Comparison of ENCODE assay signal across 8 cellular contexts in genomic region chr1:35769759-35770446, GRCh38. TPM values are rescaled to one million over a fixed set of nuclear protein-coding genes. Genes with fewer than 3 reads are reported as not detected.
A peak's percentile ranks its signal among the peaks of the same experiment; 100 is the strongest.
DNase-seq lines count a peak whose midpoint lies in the region; ATAC-seq, FAIRE-seq and TF ChIP-seq lines count a peak whose summit lies in the region.

Gene CLSPN, minus strand, starts transcription at chr1:35769978. Its CDS starts 108 bp downstream, at chr1:35769870.

- H3K36me3 ChIP-seq in adrenal gland (replicated peaks in 1 of 2) (no peaks in the 10 kb centered on the region), heart left ventricle (no peaks in the 10 kb centered on the region), upper lobe of right lung (no peaks in the 10 kb centered on the region)

- H3K4me1 ChIP-seq in adrenal gland (replicated peaks in 1 of 2) (peaks cover 0 to 6% of the 10 kb centered on the region in 2 donors), heart left ventricle (peaks cover 0 to 18% (median 4%) of the 10 kb centered on the region in 12 donors), upper lobe of right lung (peaks cover 6% of the 10 kb centered on the region)

- WGBS in adrenal gland, 4 donors: 0 to 1% (median 0%) methylated on average over 9 to 34 of the region's 34 CpGs
- 0 to 1% (median 1%) methylated on average over 23 to 34 of the region's 34 CpGs for WGBS in heart left ventricle, 4 donors

- no peaks in the 10 kb centered on the region for H3K36me3 Mint-ChIP-seq in T-cell

- POLR2A ChIA-PET in T-cell (lab: Charles Lee): interaction anchor here in 1 of 2 donors (1.5 kb wide), 1 partner anchor 10 kb away, joined by 7 read pairs; no protein-coding TSS in a partner anchor

- H3K4me3 Mint-ChIP-seq in T-cell: peak within 1 kb of the TSS; percentile 88 to 95 (median 91)

- intact Hi-C loops in adrenal gland (cut with DNase I) (loop anchor here (5.0 to 10.0 kb wide), 2 partner anchors 208 to 325 kb away; no protein-coding TSS in a partner anchor), heart left ventricle (cut with DNase I) (loop anchor here in 6 of 10 donors (1.0 to 10.0 kb wide), 8 partner anchors 38 to 318 kb away; partner anchors contain the start of genes AGO4 (in 1 of the 6), C1orf216 (in 1 of the 6) and PSMB2 (in 1 of the 6)), posterior cingulate gyrus (cut with DNase I) (loop anchor here (5.0 kb wide), 2 partner anchors 43 to 203 kb away; no protein-coding TSS in a partner anchor), upper lobe of right lung (cut with DNase I) (no loop called here)

- H3K27me3 ChIP-seq in adrenal gland (no peaks in the 10 kb centered on the region), heart left ventricle (no peaks in the 10 kb centered on the region), upper lobe of right lung (no peaks in the 10 kb centered on the region)

- CTCF ChIA-PET in T-cell (lab: Charles Lee): interaction anchor here (0.6 to 1.9 kb wide), 7 partner anchors 9 to 567 kb away, joined by 3 to 11 read pairs (median 4); partner anchors contain the start of gene AGO1 (in 1 of the 2)

- peak within 1 kb of the TSS in 4 of 5 donors; percentile 67 to 83 (median 79) for H3K27ac ChIP-seq in adrenal gland
- peak within 1 kb of the TSS in 11 of 12 donors; percentile 39 to 91 (median 77) for H3K27ac ChIP-seq in heart left ventricle
- peak within 1 kb of the TSS; percentile 68 for H3K27ac ChIP-seq in upper lobe of right lung

- TF ChIP-seq POLR2A in GM12891 (IDR thresholded peaks at IDR 0.05; ENCODE audit: low read depth, low read length) (peak; percentile 70), adrenal gland (IDR thresholded peaks at IDR 0.05) (peak in 1 of 2 donors; percentile 65), heart left ventricle (IDR thresholded peaks at IDR 0.05) (peak in 1 of 2 donors; percentile 31)

- no peaks in the 10 kb centered on the region for H3K9me3 ChIP-seq in adrenal gland (replicated peaks in 1 of 3)
- no peaks in the 10 kb centered on the region for H3K9me3 ChIP-seq in heart left ventricle
- H3K9me3 ChIP-seq in upper lobe of right lung: no peaks in the 10 kb centered on the region

- DNase-seq in GM12891 (ENCODE audit: insufficient read length, low spot score): peak; percentile 93
- peak; percentile 78 for DNase-seq in NCI-H1436 treated with DMSO at 0.1 percent for 48 hours (lab: John Stamatoyannopoulos, UW)
- peak; percentile 80 to 92 (median 88) for DNase-seq in T-cell
- peak; percentile 94 to 97 (median 96) for DNase-seq in adrenal gland
- peak; percentile 95 to 96 (median 96) for DNase-seq in heart left ventricle
- peak; percentile 88 to 99 (median 94) for DNase-seq in posterior cingulate gyrus
- DNase-seq in upper lobe of right lung: peak; percentile 96

- no peaks in the 10 kb centered on the region for H3K9me3 Mint-ChIP-seq in T-cell

- H3K4me3 ChIP-seq in adrenal gland: peak within 1 kb of the TSS; percentile 10 to 87 (median 71)
- H3K4me3 ChIP-seq in heart left ventricle: peak within 1 kb of the TSS; percentile 59 to 97 (median 86)
- peak within 1 kb of the TSS; percentile 96 for H3K4me3 ChIP-seq in upper lobe of right lung

- peaks cover 0 to 14% (median 8%) of the 10 kb centered on the region in 3 donors for H3K4me1 Mint-ChIP-seq in T-cell

- peak; percentile 98 for FAIRE-seq in GM12891 (lab: Jason Lieb, UNC)

- H3K27ac Mint-ChIP-seq in T-cell: peak within 1 kb of the TSS; percentile 69 to 73

- ATAC-seq in HG02840 (IDR thresholded peaks at IDR 0.05; ENCODE audit: low FRiP score, unreplicated experiment): peak; percentile 88
- peak; percentile 95 to 96 (median 96) for ATAC-seq in T-cell (replicated peaks in 1 of 4)
- ATAC-seq in heart left ventricle: peak; percentile 99 to 100 (median 99)
- ATAC-seq in upper lobe of right lung: peak; percentile 99

- H3K27me3 Mint-ChIP-seq in T-cell: no peaks in the 10 kb centered on the region

- TF ChIP-seq CTCF in adrenal gland (IDR thresholded peaks at IDR 0.05): no peak
- TF ChIP-seq CTCF in heart left ventricle (IDR thresholded peaks at IDR 0.05): no peak
- no peak for TF ChIP-seq CTCF in upper lobe of right lung (IDR thresholded peaks at IDR 0.05)

TF ChIP-seq in GM12891, 5 proteins besides CTCF, POLR2A, EP300 and RAD21:
- TF ChIP-seq TAF1 (IDR thresholded peaks at IDR 0.05; ENCODE audit: low read depth, low read length) (peak; percentile 28; the same call in 1 of the 2 replicates), PAX5 (IDR thresholded peaks at IDR 0.05; ENCODE audit: insufficient read depth, low read length, severe bottlenecking) (no peak), POU2F2 (IDR thresholded peaks at IDR 0.05; ENCODE audit: low read depth, low read length) (peak; percentile 48; the same call in 1 of the 2 replicates), POLR2AphosphoS5 (IDR thresholded peaks at IDR 0.05; ENCODE audit: low read depth, low read length) (peak; percentile 41; the same call in 1 of the 2 replicates), SPI1 (IDR thresholded peaks at IDR 0.05; ENCODE audit: low read depth, low read length) (0 out of 2 replicates have a peak, but pooled peaks have one; percentile 14)

RNA-seq across cellular contexts. Expression of gene CLSPN, which starts in this region (rescaled TPM):
- 8.2 TPM for polyA plus RNA-seq in GM12891 (2012; ENCODE audit: low read depth, missing spikeins)
- total RNA-seq in T-cell (1 to 10 TPM in 3 of 5 donors, under 1 TPM in 2; 0.61 to 2.4 (median 1.4) TPM), adrenal gland (1 to 10 TPM in 2 of 8 donors, under 1 TPM in 5, not detected in 1; 0.12 to 1.9 (median 0.65) TPM), heart left ventricle (1 to 10 TPM in 1 of 9 donors, under 1 TPM in 8; 0.22 to 6.3 (median 0.35) TPM), upper lobe of right lung (0.55 TPM)
- polyA plus RNA-seq in adrenal gland (1 to 10 TPM in 1 of 3 donors, under 1 TPM in 2; 0.10 to 1.3 (median 0.32) TPM), heart left ventricle (under 1 TPM; 0.23 to 0.25 TPM)

Comparison
In these comparisons a context has a peak if more than half of its experiments do, and no peak if none do; other contexts are left out.
1. Peak in every context shown above with its lines: DNase-seq, ATAC-seq, H3K4me3 ChIP-seq and H3K27ac ChIP-seq.
2. Peak in DNase-seq, ATAC-seq, H3K4me3 ChIP-seq and H3K27ac ChIP-seq in upper lobe of right lung; RNA of the gene not detected or under 1 TPM.